Comparison of ENCODE assay signal across 1 cellular context in the genomic region with DNA sequence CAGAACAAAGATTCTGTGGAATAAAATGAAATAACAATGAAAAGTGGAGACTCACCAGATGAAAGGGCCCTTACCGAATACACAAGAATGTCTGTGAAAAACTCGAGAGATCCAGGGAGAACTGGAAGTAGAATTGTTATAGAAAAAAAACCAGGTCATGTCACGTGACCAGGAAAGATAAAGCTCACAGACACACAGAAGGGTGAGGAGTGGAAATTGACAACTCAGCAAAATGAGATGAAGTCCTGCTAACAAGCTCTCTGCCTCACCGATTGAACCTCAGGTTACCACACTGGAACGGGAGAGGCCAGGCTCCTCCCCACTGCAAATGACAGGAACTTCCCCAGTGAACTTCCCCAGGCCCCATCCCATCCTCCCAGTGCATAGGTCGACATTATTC.
TF ChIP-seq lines count a peak whose summit lies in the region.

No MANE protein-coding gene starts in this region.

TF ChIP-seq in IMR-90, 13 proteins besides CTCF, POLR2A, EP300 and RAD21 (continued from another document):
- TF ChIP-seq NFE2L2 (IDR thresholded peaks at IDR 0.05; ENCODE audit: low read depth, low read length) (no peak), MAZ (IDR thresholded peaks at IDR 0.05; ENCODE audit: borderline replicate concordance, low read depth, low read length) (no peak), CEBPB (IDR thresholded peaks at IDR 0.05; ENCODE audit: low read depth, low read length) (no peak), MAFK (IDR thresholded peaks at IDR 0.05; ENCODE audit: low read depth, low read length) (peak; percentile 78), CHD1 (IDR thresholded peaks at IDR 0.05; ENCODE audit: low read depth, low read length) (no peak), FOS (IDR thresholded peaks at IDR 0.05; ENCODE audit: low read depth, low read length) (no peak), USF2 (IDR thresholded peaks at IDR 0.05; ENCODE audit: low read depth, low read length) (no peak), BHLHE40 (IDR thresholded peaks at IDR 0.05; ENCODE audit: low read depth, low read length) (no peak)
